1 cellular context compared by ENCODE assay signal in the genomic region with DNA sequence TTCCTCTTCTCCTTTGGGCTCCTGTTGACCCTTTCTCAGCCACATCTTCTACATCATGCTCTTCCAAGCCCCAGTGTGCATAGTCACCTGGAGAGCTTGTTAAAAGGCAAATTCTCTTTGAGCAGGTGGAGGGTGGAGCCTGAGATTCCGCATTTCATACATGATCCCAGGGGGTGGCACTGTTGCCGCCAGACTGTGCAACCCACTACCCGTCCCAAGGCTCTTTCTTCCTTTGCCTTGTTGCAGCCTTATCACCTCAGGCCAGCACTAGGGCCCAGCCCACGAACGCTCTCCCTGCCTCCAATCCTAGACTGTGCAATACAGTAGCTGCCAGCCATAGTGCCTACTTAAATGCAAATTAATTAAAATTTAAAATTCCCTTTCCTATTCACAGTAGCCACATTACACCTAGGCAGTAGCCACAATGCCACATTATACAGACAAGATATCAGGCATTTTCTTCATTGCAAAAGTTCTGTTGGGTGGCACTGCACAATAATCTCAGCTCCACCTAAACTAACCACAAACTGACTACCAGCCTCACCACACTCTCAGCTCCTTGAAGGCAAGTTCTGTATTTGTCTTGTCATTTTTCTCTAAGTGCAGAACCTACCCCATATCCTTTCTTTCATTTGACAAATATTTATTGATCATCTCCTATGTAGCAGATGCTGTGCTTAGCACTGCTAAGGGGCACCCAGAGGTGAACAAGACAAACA.
TF ChIP-seq lines count a peak whose summit lies in the region.

No MANE protein-coding gene starts in this region.

TF ChIP-seq in H1, 55 proteins besides CTCF, POLR2A, EP300 and RAD21:
- TF ChIP-seq TAF7 (optimal IDR thresholded peaks at IDR 0.05; ENCODE audit: borderline replicate concordance, low read depth, low read length) (no peak), E2F6 (IDR thresholded peaks at IDR 0.05) (no peak), ATF3 (IDR thresholded peaks at IDR 0.05; ENCODE audit: insufficient read depth, low read depth, low read length) (no peak), CHD1 (IDR thresholded peaks at IDR 0.05; ENCODE audit: low read depth, low read length) (no peak), SIN3A (conservative IDR thresholded peaks at IDR 0.05 in 1 of 2, IDR thresholded peaks at IDR 0.05 in 1 of 2; ENCODE audit: low read depth in 1 of 2, low read length in 2 of 2) (no peak), CBX5 (IDR thresholded peaks at IDR 0.05; ENCODE audit: low read depth, low read length) (no peak), MAFK (IDR thresholded peaks at IDR 0.05; ENCODE audit: low read depth, low read length) (no peak), BRCA1 (IDR thresholded peaks at IDR 0.05; ENCODE audit: low read depth, low read length) (no peak), GABPA (IDR thresholded peaks at IDR 0.05; ENCODE audit: borderline replicate concordance, insufficient read depth, low read length) (no peak), SP1 (IDR thresholded peaks at IDR 0.05; ENCODE audit: low read depth, low read length) (no peak)
